In the genomic region with DNA sequence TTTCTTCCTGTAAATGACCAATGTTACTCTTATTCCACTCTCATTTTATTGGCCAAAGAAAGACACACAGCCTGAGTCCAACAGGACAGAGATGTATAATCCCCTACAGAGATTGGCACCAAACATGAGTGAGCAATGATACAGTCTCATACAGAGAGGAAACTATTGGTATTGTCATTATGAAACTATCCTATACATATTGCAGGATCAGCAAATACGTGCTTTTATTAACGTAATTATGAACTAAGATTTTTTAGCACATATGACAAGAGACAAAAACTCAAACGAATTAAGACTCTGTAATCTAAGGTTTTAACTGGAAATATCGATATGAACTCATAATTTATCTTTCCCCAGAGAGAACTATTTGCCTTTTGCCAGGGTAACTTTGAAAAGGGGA, we compare ENCODE assay signal across 1 cellular context.
TF ChIP-seq lines count a peak whose summit lies in the region.

No MANE protein-coding gene starts in this region.

TF ChIP-seq in A549, 52 proteins besides CTCF, POLR2A, EP300 and RAD21 (continued from another document):
- TF ChIP-seq HMGXB4 (CRISPR knock-in tag; IDR thresholded peaks at IDR 0.05; ENCODE audit: borderline replicate concordance), result no peak
- no peak for TF ChIP-seq HOXB13 (CRISPR knock-in tag; IDR thresholded peaks at IDR 0.05; ENCODE audit: low read depth)
